8 cellular contexts compared by ENCODE assay signal in the genomic region with DNA sequence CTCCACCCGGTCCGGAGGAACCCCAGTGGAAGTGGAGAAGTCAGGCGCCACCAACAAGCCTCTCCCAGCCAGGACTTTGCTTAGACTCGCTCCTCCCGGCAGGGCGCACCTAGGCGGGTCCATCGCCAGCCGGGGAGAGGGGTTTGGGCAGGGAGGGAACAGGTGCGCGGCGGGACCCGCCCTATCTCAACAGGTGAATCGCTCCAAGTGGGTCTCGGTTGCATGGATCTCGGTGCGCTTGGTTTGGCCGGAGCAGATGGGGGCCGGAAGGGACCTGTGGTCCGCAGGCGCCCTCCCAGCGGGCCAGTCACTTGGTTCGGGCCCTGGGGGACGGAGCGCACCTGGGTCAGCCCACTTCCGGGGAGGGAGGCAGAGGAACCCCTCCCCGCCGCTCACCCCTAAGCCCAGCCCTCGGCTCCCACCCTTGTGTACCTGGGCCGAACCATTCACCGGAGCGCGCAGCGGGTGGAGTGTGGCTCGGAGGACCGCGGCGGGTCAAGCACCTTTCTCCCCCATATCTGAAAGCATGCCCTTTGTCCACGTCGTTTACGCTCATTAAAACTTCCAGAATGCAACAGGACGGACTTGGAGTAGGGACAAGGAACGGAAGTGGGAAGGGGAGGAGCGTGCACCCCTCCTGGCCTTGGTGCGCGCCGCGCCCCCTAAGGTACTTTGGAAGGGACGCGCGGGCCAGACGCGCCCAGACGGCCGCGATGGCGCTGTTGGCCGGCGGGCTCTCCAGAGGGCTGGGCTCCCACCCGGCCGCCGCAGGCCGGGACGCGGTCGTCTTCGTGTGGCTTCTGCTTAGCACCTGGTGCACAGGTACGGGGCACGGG. TPM values are rescaled to one million over a fixed set of nuclear protein-coding genes. Genes with fewer than 3 reads are reported as not detected.
DNase-seq lines count a peak whose midpoint lies in the region; ATAC-seq, FAIRE-seq and TF ChIP-seq lines count a peak whose summit lies in the region.

A gene with protein sequence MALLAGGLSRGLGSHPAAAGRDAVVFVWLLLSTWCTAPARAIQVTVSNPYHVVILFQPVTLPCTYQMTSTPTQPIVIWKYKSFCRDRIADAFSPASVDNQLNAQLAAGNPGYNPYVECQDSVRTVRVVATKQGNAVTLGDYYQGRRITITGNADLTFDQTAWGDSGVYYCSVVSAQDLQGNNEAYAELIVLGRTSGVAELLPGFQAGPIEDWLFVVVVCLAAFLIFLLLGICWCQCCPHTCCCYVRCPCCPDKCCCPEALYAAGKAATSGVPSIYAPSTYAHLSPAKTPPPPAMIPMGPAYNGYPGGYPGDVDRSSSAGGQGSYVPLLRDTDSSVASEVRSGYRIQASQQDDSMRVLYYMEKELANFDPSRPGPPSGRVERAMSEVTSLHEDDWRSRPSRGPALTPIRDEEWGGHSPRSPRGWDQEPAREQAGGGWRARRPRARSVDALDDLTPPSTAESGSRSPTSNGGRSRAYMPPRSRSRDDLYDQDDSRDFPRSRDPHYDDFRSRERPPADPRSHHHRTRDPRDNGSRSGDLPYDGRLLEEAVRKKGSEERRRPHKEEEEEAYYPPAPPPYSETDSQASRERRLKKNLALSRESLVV (plus strand): TSS at position 693 of the 836 bp plus-strand sequence. CDS start 21 bp downstream, at position 714.

- H3K4me3 ChIP-seq in dorsolateral prefrontal cortex = peak within 1 kb of the TSS in 58 of 59 donors; percentile 16 to 64 (median 44)

- TF ChIP-seq CTCF in dorsolateral prefrontal cortex (IDR thresholded peaks at IDR 0.05 in 54 of 56, conservative IDR thresholded peaks at IDR 0.05 in 2 of 56; ENCODE audit: low read depth in 1 of 56, partially characterized antibody in 56 of 56) = no peak
- no peak for TF ChIP-seq CTCF in D721Med (IDR thresholded peaks at IDR 0.05; ENCODE audit: insufficient read depth, missing control alignments)

- no peak for FAIRE-seq in D721Med (lab: Jason Lieb, UNC)

- intact Hi-C loops in dorsolateral prefrontal cortex (cut with DNase I) = loop anchor here in 1 of 2 donors (5.0 kb wide), 1 partner anchor 76 kb away; no protein-coding TSS in a partner anchor

- DNase-seq in DMS79 treated with DMSO at 0.1 percent for 48 hours (lab: John Stamatoyannopoulos, UW) (peak; percentile 97), NCI-H1105 (lab: John Stamatoyannopoulos, UW) (peak; percentile 95), dorsolateral prefrontal cortex (no peak), mucosa of gallbladder (ENCODE audit: low spot score) (peak; percentile 88), D721Med (ENCODE audit: insufficient read length, low spot score) (no peak)
- DNase-seq in activated CD4-positive, alpha-beta T cell treated with anti-CD3 and anti-CD28 coated beads for 1 hour = peak; percentile 63
- peak; percentile 79 for DNase-seq in stimulated activated naive CD8-positive, alpha-beta T cell treated with anti-CD3 and anti-CD28 coated beads, Interleukin-15, Interleukin-2, amounts not matched to agents 100 U/mL and 50 U/mL, for 24 hours

- peak within 1 kb of the TSS in 28 of 59 donors; percentile 1 to 78 (median 44) for H3K27ac ChIP-seq in dorsolateral prefrontal cortex

- peak; percentile 76 for ATAC-seq in GM21737 (IDR thresholded peaks at IDR 0.05; ENCODE audit: unreplicated experiment)
- peak; percentile 93 for ATAC-seq in stimulated activated naive CD8-positive, alpha-beta T cell treated with anti-CD3 and anti-CD28 coated beads, Interleukin-15, Interleukin-2, amounts not matched to agents 100 U/mL and 50 U/mL, for 24 hours

- H3K27me3 ChIP-seq in dorsolateral prefrontal cortex = peaks cover 0 to 57% (median 39%) of the 10 kb centered on the region in 45 donors

RNA-seq across cellular contexts. Expression of the gene that starts here (rescaled TPM):
- total RNA-seq in dorsolateral prefrontal cortex = 10 to 100 TPM in 26 of 120 experiments, 1 to 10 TPM in 94; 3.1 to 18.0 (median 7.6) TPM
- 229 TPM for total RNA-seq in mucosa of gallbladder

Comparison
In these comparisons a context has a peak if more than half of its experiments do, and no peak if none do; other contexts are left out.
1. RNA of the gene that starts here (total RNA-seq): 229 TPM in mucosa of gallbladder (single experiment); 3.1 to 18.0 TPM in dorsolateral prefrontal cortex; every median in the first group is over 10 times any median in the second.
2. DNase-seq: peak in DMS79 treated with DMSO at 0.1 percent for 48 hours (single experiment), NCI-H1105 (single experiment), activated CD4-positive, alpha-beta T cell treated with anti-CD3 and anti-CD28 coated beads for 1 hour (single experiment), mucosa of gallbladder (single experiment) and stimulated activated naive CD8-positive, alpha-beta T cell treated with anti-CD3 and anti-CD28 coated beads, Interleukin-15, Interleukin-2, amounts not matched to agents 100 U/mL and 50 U/mL, for 24 hours (single experiment); none in dorsolateral prefrontal cortex (0 of 10) and D721Med (single experiment).